Comparison of ENCODE assay signal across 12 cellular contexts in genomic region chr7:51045319-51046102, GRCh38.
A peak's percentile ranks its signal among the peaks of the same experiment; 100 is the strongest.
DNase-seq lines count a peak whose midpoint lies in the region; FAIRE-seq and TF ChIP-seq lines count a peak whose summit lies in the region.
"Had no signal": no experiment of that assay in that cellular context is flagged by ENCODE, and none has a peak within 500 bp of the region (broad histone marks: within the 10 kb centered on the region; RNA-seq: fewer than 3 reads in every experiment).

No MANE protein-coding gene starts in this region.

- H3K4me3 ChIP-seq in endothelial cell of umbilical vein (replicated peaks in 1 of 3; ENCODE audit: insufficient read depth in 1 of 3, low read depth in 1 of 3, low read length in 3 of 3) = no peak overlapping the region

- peak overlapping the region; percentile 48 for H3K27ac Mint-ChIP-seq in Calu3 (ENCODE audit: unreplicated experiment)
- H3K27ac Mint-ChIP-seq in activated CD4-positive, alpha-beta memory T cell treated with anti-CD3 and anti-CD28 coated beads, Interleukin-2, amount 10 ng/mL, durations not matched to agents 7 days and 5 days = no peak overlapping the region
- H3K27ac Mint-ChIP-seq: activated CD8-positive, alpha-beta memory T cell treated with anti-CD3 and anti-CD28 coated beads, Interleukin-2, amount 10 ng/mL, durations not matched to agents 7 days and 5 days had no signal

- no peaks in the 10 kb centered on the region for H3K36me3 Mint-ChIP-seq in Calu3 (ENCODE audit: insufficient read depth, unreplicated experiment)
- no peaks in the 10 kb centered on the region for H3K36me3 Mint-ChIP-seq in activated CD4-positive, alpha-beta memory T cell treated with anti-CD3 and anti-CD28 coated beads, Interleukin-2, amount 10 ng/mL, durations not matched to agents 7 days and 5 days (ENCODE audit: low read depth)
- H3K36me3 Mint-ChIP-seq: activated CD8-positive, alpha-beta memory T cell treated with anti-CD3 and anti-CD28 coated beads, Interleukin-2, amount 10 ng/mL, durations not matched to agents 7 days and 5 days had no signal

- H3K27me3 Mint-ChIP-seq in Calu3 (ENCODE audit: unreplicated experiment) = no peaks in the 10 kb centered on the region
- H3K27me3 Mint-ChIP-seq in activated CD4-positive, alpha-beta memory T cell treated with anti-CD3 and anti-CD28 coated beads, Interleukin-2, amount 10 ng/mL, durations not matched to agents 7 days and 5 days = peaks cover 10% of the 10 kb centered on the region

- CTCF ChIA-PET in Calu3 (lab: Charles Lee) = interaction anchor here (0.5 to 2.2 kb wide), 10 partner anchors 11 to 370 kb away, joined by 3 to 7 read pairs (median 4); no protein-coding TSS in a partner anchor
- CTCF ChIA-PET in endothelial cell of umbilical vein (lab: Charles Lee) = interaction anchor here (1.3 to 1.8 kb wide), 3 partner anchors 13 to 96 kb away, joined by 3 to 5 read pairs (median 4); no protein-coding TSS in a partner anchor
- CTCF ChIA-PET in activated CD4-positive, alpha-beta memory T cell treated with anti-CD3 and anti-CD28 coated beads, Interleukin-2, amount 10 ng/mL, durations not matched to agents 7 days and 5 days (lab: Charles Lee) = no interaction called here

- no peak overlapping the region for H3K4me2 ChIP-seq in endothelial cell of umbilical vein (ENCODE audit: insufficient read depth, low read length)

- no peaks in the 10 kb centered on the region for H3K9me3 ChIP-seq in endothelial cell of umbilical vein (replicated peaks; ENCODE audit: control insufficient read depth, insufficient read depth, low read length)

- no peaks in the 10 kb centered on the region for H3K4me1 ChIP-seq in endothelial cell of umbilical vein (ENCODE audit: control insufficient read depth, extremely low read depth, insufficient read depth, low read length)

- TF ChIP-seq CTCF in Calu3 (IDR thresholded peaks at IDR 0.05; ENCODE audit: unreplicated experiment) = no peak
- no peak for TF ChIP-seq CTCF in endothelial cell of umbilical vein (IDR thresholded peaks at IDR 0.05; ENCODE audit: extremely low read depth in 1 of 2, insufficient read depth in 1 of 2, low read depth in 1 of 2, low read length in 2 of 2)

- H2AFZ ChIP-seq in endothelial cell of umbilical vein (ENCODE audit: low read depth, low read length) = no peak overlapping the region

- no peaks in the 10 kb centered on the region for H3K79me2 ChIP-seq in endothelial cell of umbilical vein (ENCODE audit: control insufficient read depth, insufficient read depth, low read length)

- peak overlapping the region; percentile 43 for H3K4me3 Mint-ChIP-seq in Calu3 (ENCODE audit: low read depth, unreplicated experiment)
- H3K4me3 Mint-ChIP-seq in activated CD4-positive, alpha-beta memory T cell treated with anti-CD3 and anti-CD28 coated beads, Interleukin-2, amount 10 ng/mL, durations not matched to agents 7 days and 5 days = no peak overlapping the region
- H3K4me3 Mint-ChIP-seq: activated CD8-positive, alpha-beta memory T cell treated with anti-CD3 and anti-CD28 coated beads, Interleukin-2, amount 10 ng/mL, durations not matched to agents 7 days and 5 days had no signal

- TSS peak; percentile 66 for BruUV-seq in Calu3 (replicated peaks; lab: Mats Ljungman, UMichigan)
- no TSS peak for BruUV-seq in endothelial cell of umbilical vein (replicated peaks; lab: Mats Ljungman, UMichigan)

- TF ChIP-seq POLR2A in endothelial cell of umbilical vein (IDR thresholded peaks at IDR 0.05; ENCODE audit: low read depth, low read length) = no peak

- DNase-seq in Calu3 (peak; percentile 82), NCI-H226 (peak; percentile 90), endothelial cell of umbilical vein (ENCODE audit: low read depth, low spot score) (no peak), non-pigmented ciliary epithelial cell (ENCODE audit: low read depth) (peak; percentile 88), GM19238 (ENCODE audit: insufficient read length, low spot score) (no peak), SK-N-DZ (ENCODE audit: low spot score) (no peak)
- no peak for DNase-seq in stimulated activated CD4-positive, alpha-beta T cell treated with anti-CD3 and anti-CD28 coated beads, Interleukin-1b, Interleukin-23, amount 100 ng/mL, for 48 hours
- DNase-seq in activated CD4-positive, alpha-beta memory T cell treated with anti-CD3 and anti-CD28 coated beads, Interleukin-2, amount 10 ng/mL, durations not matched to agents 7 days and 5 days = no peak
- DNase-seq: activated CD8-positive, alpha-beta memory T cell treated with anti-CD3 and anti-CD28 coated beads, Interleukin-2, amount 10 ng/mL, durations not matched to agents 7 days and 5 days; glutamatergic neuron; Karpas-422; NCI-H510A treated with DMSO at 0.1 percent for 48 hours had no signal

- no peak overlapping the region for H3K27ac ChIP-seq in endothelial cell of umbilical vein (ENCODE audit: insufficient read depth, low read depth, low read length)

- intact Hi-C loops in Calu3 (cut with micrococcal nuclease; ENCODE audit: unreplicated experiment) (loop anchor here (1.0 to 5.0 kb wide), 5 partner anchors 22 to 253 kb away; no protein-coding TSS in a partner anchor), endothelial cell of umbilical vein (cut with micrococcal nuclease) (loop anchor here (5.0 kb wide), 1 partner anchor 48 kb away; no protein-coding TSS in a partner anchor)

- peaks cover 36% of the 10 kb centered on the region for H3K4me1 Mint-ChIP-seq in Calu3 (ENCODE audit: low read depth, unreplicated experiment)
- H3K4me1 Mint-ChIP-seq in activated CD4-positive, alpha-beta memory T cell treated with anti-CD3 and anti-CD28 coated beads, Interleukin-2, amount 10 ng/mL, durations not matched to agents 7 days and 5 days = no peaks in the 10 kb centered on the region
- H3K4me1 Mint-ChIP-seq: activated CD8-positive, alpha-beta memory T cell treated with anti-CD3 and anti-CD28 coated beads, Interleukin-2, amount 10 ng/mL, durations not matched to agents 7 days and 5 days had no signal

- FAIRE-seq in endothelial cell of umbilical vein (lab: Jason Lieb, UNC) = peak; percentile 42

- H3K9me1 ChIP-seq in endothelial cell of umbilical vein (replicated peaks; ENCODE audit: control insufficient read depth, extremely low read depth, insufficient read depth, low read length) = no peaks in the 10 kb centered on the region

- peaks cover 8 to 9% of the 10 kb centered on the region in 2 experiments for H3K27me3 ChIP-seq in endothelial cell of umbilical vein (ENCODE audit: control insufficient read depth in 2 of 2, insufficient read depth in 2 of 2, low read length in 2 of 2)

- no peak overlapping the region for H3K9ac ChIP-seq in endothelial cell of umbilical vein (replicated peaks; ENCODE audit: extremely low read depth, insufficient read depth, low read length)

- dilution Hi-C loops in endothelial cell of umbilical vein (cut with MboI; ENCODE audit: extremely low pct_ligation_motif_present, low sequenced_read_pairs) = no loop called here

- no peaks in the 10 kb centered on the region for H3K9me3 Mint-ChIP-seq in Calu3 (ENCODE audit: low read depth, unreplicated experiment)
- H3K9me3 Mint-ChIP-seq in activated CD4-positive, alpha-beta memory T cell treated with anti-CD3 and anti-CD28 coated beads, Interleukin-2, amount 10 ng/mL, durations not matched to agents 7 days and 5 days = no peaks in the 10 kb centered on the region

- H4K20me1 ChIP-seq in endothelial cell of umbilical vein (replicated peaks; ENCODE audit: control insufficient read depth, extremely low read depth, insufficient read depth, low read length) = no peaks in the 10 kb centered on the region

- POLR2A ChIA-PET in endothelial cell of umbilical vein (lab: Charles Lee) = no interaction called here
- POLR2A ChIA-PET in activated CD4-positive, alpha-beta memory T cell treated with anti-CD3 and anti-CD28 coated beads, Interleukin-2, amount 10 ng/mL, durations not matched to agents 7 days and 5 days (lab: Charles Lee) = no interaction called here

- no peaks in the 10 kb centered on the region for H3K36me3 ChIP-seq in endothelial cell of umbilical vein (ENCODE audit: control insufficient read depth in 2 of 2, extremely low read depth in 1 of 2, insufficient read depth in 2 of 2, low read length in 2 of 2)

TF ChIP-seq in endothelial cell of umbilical vein, 7 proteins besides CTCF, POLR2A, EP300 and RAD21:
- TF ChIP-seq JUN (IDR thresholded peaks at IDR 0.05; ENCODE audit: borderline replicate concordance, insufficient read depth, insufficient read length, low read depth) (no peak), GATA2 (IDR thresholded peaks at IDR 0.05; ENCODE audit: insufficient read depth, insufficient read length, low read depth, low read length) (no peak), MAX (IDR thresholded peaks at IDR 0.05; ENCODE audit: insufficient read depth, insufficient read length) (no peak), EZH2 (IDR thresholded peaks at IDR 0.05; ENCODE audit: borderline replicate concordance, low read depth, low read length, severe bottlenecking) (no peak), FOS (IDR thresholded peaks at IDR 0.05; ENCODE audit: borderline replicate concordance, insufficient read depth, low read length) (no peak), MYC (IDR thresholded peaks at IDR 0.05; ENCODE audit: low read depth, low read length) (no peak), POLR2AphosphoS5 (IDR thresholded peaks at IDR 0.05; ENCODE audit: insufficient read depth, low read depth, low read length) (no peak)
TF ChIP-seq in endothelial cell of umbilical vein: peak in this region for 0.

Comparison
In these comparisons a context has a peak if more than half of its experiments do, and no peak if none do; other contexts are left out.
1. DNase-seq: peak in Calu3 (single experiment), NCI-H226 (single experiment) and non-pigmented ciliary epithelial cell (single experiment); none in endothelial cell of umbilical vein (single experiment), stimulated activated CD4-positive, alpha-beta T cell treated with anti-CD3 and anti-CD28 coated beads, Interleukin-1b, Interleukin-23, amount 100 ng/mL, for 48 hours (single experiment), activated CD4-positive, alpha-beta memory T cell treated with anti-CD3 and anti-CD28 coated beads, Interleukin-2, amount 10 ng/mL, durations not matched to agents 7 days and 5 days (single experiment), GM19238 (single experiment) and SK-N-DZ (single experiment).